Comparison of ENCODE assay signal across 22 cellular contexts in genomic region chr4:6362243-6362885, GRCh38.
DNase-seq lines count a peak whose midpoint lies in the region; ATAC-seq and TF ChIP-seq lines count a peak whose summit lies in the region.
"Had no signal": no experiment of that assay in that cellular context is flagged by ENCODE, and none has a peak within 500 bp of the region (broad histone marks: within the 10 kb centered on the region; RNA-seq: fewer than 3 reads in every experiment).

No MANE protein-coding gene starts in this region.

- no peaks in the 10 kb centered on the region for H3K9me3 ChIP-seq in SK-N-SH
- H3K9me3 ChIP-seq: BLaER1 treated with 17β-estradiol and CSF1 and Interleukin-3, amounts not matched to agents 10 nM and 100 nM had no signal

- no peak for ATAC-seq in SK-N-SH treated with all-trans-retinoic acid at 6 μM for 48 hours
- ATAC-seq: effector memory CD8-positive, alpha-beta T cell; esophagus mucosa had no signal

- TF ChIP-seq EP300 in SK-N-SH (IDR thresholded peaks at IDR 0.05; ENCODE audit: borderline replicate concordance in 1 of 2, low read depth in 1 of 2, low read length in 1 of 2), result no peak

- H3K36me3 Mint-ChIP-seq in brain, result no peaks in the 10 kb centered on the region
- H3K36me3 Mint-ChIP-seq: immature natural killer cell, naive B cell had no signal

- peak overlapping the region in 4 of 5 experiments; percentile 17 to 96 (median 56) for H3K27ac Mint-ChIP-seq in brain
- H3K27ac Mint-ChIP-seq: activated CD4-positive, alpha-beta memory T cell treated with anti-CD3 and anti-CD28 coated beads, Interleukin-2, amount 10 ng/mL, durations not matched to agents 7 days and 5 days; effector memory CD8-positive, alpha-beta T cell; immature natural killer cell had no signal

- peak; percentile 58 for DNase-seq in SK-N-SH
- peak; percentile 75 for DNase-seq in H7
- peak; percentile 42 for DNase-seq in posterior vena cava (ENCODE audit: low spot score)
- DNase-seq in COLO829 (ENCODE audit: low spot score), result no peak
- no peak for DNase-seq in COLO668 (lab: John Stamatoyannopoulos, UW; ENCODE audit: unreplicated experiment)
- no peak for DNase-seq in T-helper 1 cell
- DNase-seq: Calu3, foreskin melanocyte, naive B cell, NCI-H1048, NCI-H187 treated with DMSO at 0.1 percent for 48 hours, occipital lobe, substantia nigra had no signal

- H3K9me3 Mint-ChIP-seq in brain, result peaks cover 0 to 4% (median 1%) of the 10 kb centered on the region in 5 experiments
- H3K9me3 Mint-ChIP-seq: activated CD4-positive, alpha-beta memory T cell treated with anti-CD3 and anti-CD28 coated beads, Interleukin-2, amount 10 ng/mL, durations not matched to agents 7 days and 5 days; effector memory CD8-positive, alpha-beta T cell had no signal

- H3K27me3 ChIP-seq in SK-N-SH (ENCODE audit: insufficient read depth) (no peaks in the 10 kb centered on the region; the same call in 1 of the 2 replicates), H7 (ENCODE audit: control insufficient read depth, insufficient read depth, low read length) (no peaks in the 10 kb centered on the region)
- H3K27me3 ChIP-seq: BLaER1 treated with 17β-estradiol and CSF1 and Interleukin-3, amounts not matched to agents 10 nM and 100 nM had no signal

- peaks cover 2% of the 10 kb centered on the region for H3K27me3 Mint-ChIP-seq in brain

- no peak overlapping the region for H3K4me3 Mint-ChIP-seq in brain
- H3K4me3 Mint-ChIP-seq: activated CD4-positive, alpha-beta memory T cell treated with anti-CD3 and anti-CD28 coated beads, Interleukin-2, amount 10 ng/mL, durations not matched to agents 7 days and 5 days; effector memory CD8-positive, alpha-beta T cell; immature natural killer cell had no signal

- CTCF ChIA-PET in SK-N-SH (lab: Yijun Ruan, JAX), result interaction anchor here (0.6 to 2.5 kb wide), 15 partner anchors 13 to 364 kb away, joined by 3 to 13 read pairs (median 4); no protein-coding TSS in a partner anchor

- H3K4me2 ChIP-seq in SK-N-SH, result no peak overlapping the region
- H3K4me2 ChIP-seq: BLaER1 treated with 17β-estradiol and CSF1 and Interleukin-3, amounts not matched to agents 10 nM and 100 nM; smooth muscle cell had no signal

- no peak overlapping the region for H2AFZ ChIP-seq in SK-N-SH (ENCODE audit: low read depth)

- no peaks in the 10 kb centered on the region for H3K36me3 ChIP-seq in SK-N-SH (replicated peaks in 1 of 2; ENCODE audit: control insufficient read depth in 1 of 2, insufficient read depth in 2 of 2, low read length in 1 of 2)
- H3K36me3 ChIP-seq in H7 (replicated peaks; ENCODE audit: control insufficient read depth, insufficient read depth, low read length), result no peaks in the 10 kb centered on the region
- H3K36me3 ChIP-seq: BLaER1 treated with 17β-estradiol and CSF1 and Interleukin-3, amounts not matched to agents 10 nM and 100 nM had no signal

- H4K20me1 ChIP-seq in SK-N-SH (ENCODE audit: insufficient read depth), result no peaks in the 10 kb centered on the region

- no peak; the same call in 1 of the 2 replicates for TF ChIP-seq RAD21 in SK-N-SH (IDR thresholded peaks at IDR 0.05; ENCODE audit: low read length)

- H3K9me2 ChIP-seq in SK-N-SH, result no peaks in the 10 kb centered on the region

- H3K9ac ChIP-seq in SK-N-SH, result no peak overlapping the region
- H3K9ac ChIP-seq: BLaER1 treated with 17β-estradiol and CSF1 and Interleukin-3, amounts not matched to agents 10 nM and 100 nM had no signal

- H3F3A ChIP-seq in SK-N-SH (replicated peaks; ENCODE audit: insufficient read depth), result no peaks in the 10 kb centered on the region

- no peak for TF ChIP-seq CTCF in SK-N-SH (IDR thresholded peaks at IDR 0.05)
- no peak for TF ChIP-seq CTCF in brain (conservative IDR thresholded peaks at IDR 0.05)

- no peak overlapping the region for H3K27ac ChIP-seq in SK-N-SH (ENCODE audit: low read depth in 2 of 2, low read length in 1 of 2)
- H3K27ac ChIP-seq: BLaER1 treated with 17β-estradiol and CSF1 and Interleukin-3, amounts not matched to agents 10 nM and 100 nM; coronary artery had no signal

- peaks cover 0 to 11% of the 10 kb centered on the region in 2 experiments; a peak in 1 of 4 replicates for H3K4me1 ChIP-seq in SK-N-SH (ENCODE audit: control insufficient read depth in 1 of 2, insufficient read depth in 2 of 2, low read depth in 1 of 2, low read length in 1 of 2)

- H3K4me1 Mint-ChIP-seq in brain, result peaks cover 61% of the 10 kb centered on the region
- H3K4me1 Mint-ChIP-seq: activated CD4-positive, alpha-beta memory T cell treated with anti-CD3 and anti-CD28 coated beads, Interleukin-2, amount 10 ng/mL, durations not matched to agents 7 days and 5 days; immature natural killer cell; naive B cell had no signal

- POLR2A ChIA-PET in SK-N-SH (lab: Yijun Ruan, JAX), result no interaction called here

- 58% methylated on average over 6 of the region's 7 CpGs for WGBS in SK-N-SH (ENCODE audit: low lambda C conversion rate)

- H3K4me3 ChIP-seq in SK-N-SH (ENCODE audit: low read depth in 2 of 2, low read length in 1 of 2) (no peak overlapping the region), H7 (ENCODE audit: insufficient read depth, low read depth, low read length) (no peak overlapping the region)
- H3K4me3 ChIP-seq: BLaER1 treated with 17β-estradiol and CSF1 and Interleukin-3, amounts not matched to agents 10 nM and 100 nM; coronary artery; smooth muscle cell had no signal

- no peaks in the 10 kb centered on the region for H3K79me2 ChIP-seq in SK-N-SH (ENCODE audit: insufficient read depth)

- intact Hi-C loops in posterior vena cava (cut with DNase I), result no loop called here

TF ChIP-seq in SK-N-SH, 30 proteins besides CTCF, POLR2A, EP300 and RAD21:
- TF ChIP-seq RCOR1 (IDR thresholded peaks at IDR 0.05; ENCODE audit: low read length) (no peak), MAX (IDR thresholded peaks at IDR 0.05; ENCODE audit: low read depth) (no peak), SMC3 (IDR thresholded peaks at IDR 0.05; ENCODE audit: low read depth, low read length) (no peak), FOXM1 (IDR thresholded peaks at IDR 0.05; ENCODE audit: low read depth) (no peak), PBX3 (IDR thresholded peaks at IDR 0.05) (no peak), RFX5 (IDR thresholded peaks at IDR 0.05; ENCODE audit: low read length) (no peak), ELF1 (IDR thresholded peaks at IDR 0.05) (no peak), USF1 (IDR thresholded peaks at IDR 0.05; ENCODE audit: borderline replicate concordance, low read depth) (no peak), GABPA (IDR thresholded peaks at IDR 0.05; ENCODE audit: low read depth) (no peak)
TF ChIP-seq in SK-N-SH: peak in this region for 0.

TF ChIP-seq in SK-N-SH treated with all-trans-retinoic acid at 6 μM for 48 hours, 23 proteins besides CTCF, POLR2A, EP300 and RAD21 (continues in another document):
- TF ChIP-seq TCF4 (CRISPR knock-in tag; IDR thresholded peaks at IDR 0.05; ENCODE audit: borderline replicate concordance), result no peak
- no peak for TF ChIP-seq GLIS3 (CRISPR knock-in tag; IDR thresholded peaks at IDR 0.05)
- no peak for TF ChIP-seq PATZ1 (CRISPR knock-in tag; IDR thresholded peaks at IDR 0.05; ENCODE audit: borderline replicate concordance)
- TF ChIP-seq CREB5 (CRISPR knock-in tag; IDR thresholded peaks at IDR 0.05; ENCODE audit: low read depth), result no peak
- no peak for TF ChIP-seq POU6F1 (CRISPR knock-in tag; IDR thresholded peaks at IDR 0.05; ENCODE audit: borderline replicate concordance, low read depth)
- no peak for TF ChIP-seq BACH2 (CRISPR knock-in tag; IDR thresholded peaks at IDR 0.05; ENCODE audit: borderline replicate concordance)
- TF ChIP-seq PPARA (CRISPR knock-in tag; IDR thresholded peaks at IDR 0.05; ENCODE audit: borderline replicate concordance), result no peak

Comparison
In these comparisons a context has a peak if more than half of its experiments do, and no peak if none do; other contexts are left out.
1. DNase-seq: peak in SK-N-SH (single experiment), H7 (single experiment) and posterior vena cava (single experiment); none in COLO829 (single experiment), COLO668 (single experiment) and T-helper 1 cell (0 of 5).